8 cellular contexts compared by ENCODE assay signal in genomic region chr1:224431726-224432125, GRCh38. TPM values are rescaled to one million over a fixed set of nuclear protein-coding genes. Genes with fewer than 3 reads are reported as not detected.
DNase-seq lines count a peak whose midpoint lies in the region; ATAC-seq and TF ChIP-seq lines count a peak whose summit lies in the region.

No MANE protein-coding gene starts in this region.

- TF ChIP-seq POLR2A in right lobe of liver (IDR thresholded peaks at IDR 0.05), result no peak

- H3K4me3 ChIP-seq in adipocyte (ENCODE audit: low read length) (peak overlapping the region; percentile 88), right lobe of liver (peak overlapping the region in 1 of 3 donors; percentile 77)

- H3K36me3 ChIP-seq in adipocyte (ENCODE audit: control insufficient read depth, insufficient read depth, low read length, severe bottlenecking) (peaks cover 28% of the 10 kb centered on the region), right lobe of liver (peaks cover 0 to 6% (median 0%) of the 10 kb centered on the region in 4 donors)

- H3K27me3 Mint-ChIP-seq in activated naive CD4-positive, alpha-beta T cell treated with anti-CD3 and anti-CD28 coated beads, Interleukin-2, amount 10 ng/mL, durations not matched to agents 7 days and 5 days, result no peaks in the 10 kb centered on the region
- H3K27me3 Mint-ChIP-seq in type B pancreatic cell, result no peaks in the 10 kb centered on the region

- peak overlapping the region; percentile 89 to 95 (median 90) for H3K27ac ChIP-seq in right lobe of liver

- H3K27me3 ChIP-seq in adipocyte (replicated peaks; ENCODE audit: control insufficient read depth, insufficient read depth, low read length), result no peaks in the 10 kb centered on the region
- no peaks in the 10 kb centered on the region for H3K27me3 ChIP-seq in right lobe of liver

- no peak for DNase-seq in activated naive CD4-positive, alpha-beta T cell treated with anti-CD3 and anti-CD28 coated beads, Interleukin-2, amount 10 ng/mL, durations not matched to agents 7 days and 5 days
- DNase-seq in activated naive CD4-positive, alpha-beta T cell (lab: John Stamatoyannopoulos, UW), result no peak
- no peak for DNase-seq in adipocyte (ENCODE audit: low read depth)
- no peak for DNase-seq in right lobe of liver
- no peak for DNase-seq in type B pancreatic cell (ENCODE audit: extremely low spot score, unreplicated experiment)
- DNase-seq in OCI-M2 (lab: John Stamatoyannopoulos, UW; ENCODE audit: unreplicated experiment), result no peak
- no peak for DNase-seq in NK-92 treated with Interleukin-12 subunit alpha and Interleukin-12 subunit beta, amount 100 ng/mL, for 24 hours (lab: John Stamatoyannopoulos, UW)
- no peak for DNase-seq in HEK293T (ENCODE audit: extremely low spot score)

- peaks cover 40% of the 10 kb centered on the region for H3K36me3 Mint-ChIP-seq in activated naive CD4-positive, alpha-beta T cell treated with anti-CD3 and anti-CD28 coated beads, Interleukin-2, amount 10 ng/mL, durations not matched to agents 7 days and 5 days
- peaks cover 17% of the 10 kb centered on the region for H3K36me3 Mint-ChIP-seq in type B pancreatic cell

- H3K4me1 Mint-ChIP-seq in activated naive CD4-positive, alpha-beta T cell treated with anti-CD3 and anti-CD28 coated beads, Interleukin-2, amount 10 ng/mL, durations not matched to agents 7 days and 5 days, result peaks cover 62% of the 10 kb centered on the region
- H3K4me1 Mint-ChIP-seq in type B pancreatic cell (ENCODE audit: unreplicated experiment), result peaks cover 36% of the 10 kb centered on the region

- POLR2A ChIA-PET in HEK293T (lab: Yijun Ruan, JAX), result no interaction called here

- H3K4me1 ChIP-seq in adipocyte (ENCODE audit: control insufficient read depth, insufficient read depth, low read length), result peaks cover 56% of the 10 kb centered on the region
- peaks cover 0 to 41% (median 21%) of the 10 kb centered on the region in 4 donors for H3K4me1 ChIP-seq in right lobe of liver

- intact Hi-C loops in right lobe of liver (cut with DNase I), result no loop called here

- H3K9me3 Mint-ChIP-seq in activated naive CD4-positive, alpha-beta T cell treated with anti-CD3 and anti-CD28 coated beads, Interleukin-2, amount 10 ng/mL, durations not matched to agents 7 days and 5 days, result no peaks in the 10 kb centered on the region
- H3K9me3 Mint-ChIP-seq in type B pancreatic cell, result no peaks in the 10 kb centered on the region

- TF ChIP-seq CTCF in right lobe of liver (IDR thresholded peaks at IDR 0.05) (no peak), type B pancreatic cell (conservative IDR thresholded peaks at IDR 0.05) (no peak)

- no peak for ATAC-seq in right lobe of liver

- CTCF ChIA-PET in activated naive CD4-positive, alpha-beta T cell treated with anti-CD3 and anti-CD28 coated beads, Interleukin-2, amount 10 ng/mL, durations not matched to agents 7 days and 5 days (lab: Charles Lee), result interaction anchor here (1.2 to 3.9 kb wide), 4 partner anchors 11 to 51 kb away, joined by 3 to 29 read pairs (median 4); no protein-coding TSS in a partner anchor
- CTCF ChIA-PET in HEK293T (lab: Yijun Ruan, JAX), result interaction anchor here (1.3 kb wide), 1 partner anchor 25 kb away, joined by 6 read pairs; no protein-coding TSS in a partner anchor

- peak overlapping the region; percentile 82 for H3K27ac Mint-ChIP-seq in activated naive CD4-positive, alpha-beta T cell treated with anti-CD3 and anti-CD28 coated beads, Interleukin-2, amount 10 ng/mL, durations not matched to agents 7 days and 5 days
- peak overlapping the region; percentile 70 for H3K27ac Mint-ChIP-seq in type B pancreatic cell

- H3K4me3 Mint-ChIP-seq in activated naive CD4-positive, alpha-beta T cell treated with anti-CD3 and anti-CD28 coated beads, Interleukin-2, amount 10 ng/mL, durations not matched to agents 7 days and 5 days, result peak overlapping the region; percentile 88
- peak overlapping the region; percentile 90 for H3K4me3 Mint-ChIP-seq in type B pancreatic cell

- H3K9me3 ChIP-seq in adipocyte (ENCODE audit: control insufficient read depth, low read length) (no peaks in the 10 kb centered on the region), right lobe of liver (no peaks in the 10 kb centered on the region)

- 13% methylated on average over 2 of the region's 2 CpGs for WGBS in right lobe of liver (ENCODE audit: insufficient coverage, low coverage, low lambda C conversion rate, missing lambda C conversion rate)

- peak overlapping the region; percentile 94 for H3K9ac ChIP-seq in adipocyte (ENCODE audit: low read length)

TF ChIP-seq in HEK293T, 16 proteins besides CTCF, POLR2A, EP300 and RAD21:
- TF ChIP-seq FOXK2 (IDR thresholded peaks at IDR 0.05), result no peak
- no peak for TF ChIP-seq ELF4 (IDR thresholded peaks at IDR 0.05)
- no peak for TF ChIP-seq ZNF384 (IDR thresholded peaks at IDR 0.05)
- no peak for TF ChIP-seq HDGF (IDR thresholded peaks at IDR 0.05; ENCODE audit: borderline replicate concordance)
- TF ChIP-seq CTBP1 (IDR thresholded peaks at IDR 0.05; ENCODE audit: borderline replicate concordance), result no peak
- no peak for TF ChIP-seq SP1 (IDR thresholded peaks at IDR 0.05)
- no peak for TF ChIP-seq LEF1 (IDR thresholded peaks at IDR 0.05; ENCODE audit: borderline replicate concordance)
- no peak for TF ChIP-seq PKNOX1 (IDR thresholded peaks at IDR 0.05)
- no peak for TF ChIP-seq ARNT (IDR thresholded peaks at IDR 0.05)
- TF ChIP-seq NFRKB (IDR thresholded peaks at IDR 0.05), result no peak
TF ChIP-seq in HEK293T: peak in this region for 0.

RNA-seq across cellular contexts. Expression of gene WDR26, which starts 2.9 kb away (rescaled TPM):
- total RNA-seq in right lobe of liver, result 10 to 100 TPM; 27.2 to 46.8 (median 40.1) TPM
- total RNA-seq in type B pancreatic cell (ENCODE audit: low replicate concordance), result 75.1 and 86.4 TPM in 2 replicates
